Comparison of ENCODE assay signal across 16 cellular contexts in the genomic region with DNA sequence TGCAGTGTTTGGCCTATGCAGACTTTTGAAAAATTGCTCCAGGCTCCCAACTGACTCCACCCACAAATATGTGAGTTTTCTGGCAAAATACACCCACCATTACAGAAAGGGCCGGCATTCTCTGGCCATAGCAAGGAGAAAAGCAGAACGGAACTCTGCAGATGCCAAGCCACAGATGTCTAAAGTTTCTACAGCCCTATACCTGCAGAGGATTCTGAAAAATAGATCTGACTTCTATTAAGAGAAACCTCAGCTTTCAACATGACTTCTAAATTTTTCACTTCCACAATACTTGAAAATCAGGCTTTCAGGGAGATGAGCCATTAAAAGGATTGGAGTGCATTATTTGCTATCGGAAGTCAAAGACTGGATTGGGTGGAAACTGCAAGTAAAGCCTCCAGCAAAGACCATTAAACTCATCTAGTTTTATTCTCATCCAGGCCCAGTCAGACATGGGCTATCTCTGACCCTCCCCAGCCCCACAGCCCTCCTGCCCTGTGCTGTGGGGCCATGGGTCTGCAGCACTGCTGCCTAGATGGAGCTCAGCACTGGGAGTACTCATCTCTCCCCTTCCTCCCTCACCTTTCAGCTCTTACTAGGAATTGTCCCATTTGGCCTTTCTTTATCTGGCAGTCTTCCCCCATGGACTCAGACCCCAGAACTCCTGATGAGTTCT.
A peak's percentile ranks its signal among the peaks of the same experiment; 100 is the strongest.
DNase-seq lines count a peak whose midpoint lies in the region; ATAC-seq and TF ChIP-seq lines count a peak whose summit lies in the region.
"Had no signal": no experiment of that assay in that cellular context is flagged by ENCODE, and none has a peak within 500 bp of the region (broad histone marks: within the 10 kb centered on the region; RNA-seq: fewer than 3 reads in every experiment).

No MANE protein-coding gene starts in this region.

- peaks cover 0 to 48% (median 27%) of the 10 kb centered on the region in 4 donors for H3K4me1 ChIP-seq in tibial artery
- H3K4me1 ChIP-seq: body of pancreas, neural progenitor cell had no signal

- intact Hi-C loops in tibial artery (cut with DNase I; ENCODE audit: low total_unique reads) = no loop called here

- no peak for TF ChIP-seq CTCF in tibial artery (IDR thresholded peaks at IDR 0.05)

- no peak for DNase-seq in tibial artery
- DNase-seq in AG08395 (ENCODE audit: low spot score) = no peak
- DNase-seq in activated T-cell treated with anti-CD3 and anti-CD28 coated beads, Interleukin-2, amount 50 U/mL, for 48 hours = no peak
- DNase-seq: activated CD4-positive, alpha-beta T cell treated with anti-CD3 and anti-CD28 coated beads, Interleukin-2, amount 50 U/mL, for 48 hours; activated effector memory CD4-positive, alpha-beta T cell treated with anti-CD3 and anti-CD28 coated beads, Interleukin-2, amount 50 U/mL, for 16 hours; body of pancreas; NCI-H1436 treated with DMSO at 0.1 percent for 48 hours; NCI-H526 treated with DMSO at 0.1 percent for 48 hours had no signal

- ATAC-seq in GM19023 (IDR thresholded peaks at IDR 0.05; ENCODE audit: unreplicated experiment) (peak; percentile 61), GM21529 (IDR thresholded peaks at IDR 0.05; ENCODE audit: unreplicated experiment) (peak; percentile 90), HG03108 (IDR thresholded peaks at IDR 0.05; ENCODE audit: unreplicated experiment) (peak; percentile 91), GM21423 (IDR thresholded peaks at IDR 0.05; ENCODE audit: unreplicated experiment) (no peak)
- ATAC-seq: body of pancreas, K562, sciatic nerve had no signal

- H3K27me3 ChIP-seq in tibial artery = no peaks in the 10 kb centered on the region
- H3K27me3 ChIP-seq: body of pancreas, neural progenitor cell had no signal

- H3K4me3 ChIP-seq in tibial artery = no peak overlapping the region
- H3K4me3 ChIP-seq: body of pancreas, K562, neural progenitor cell had no signal

- H3K27ac ChIP-seq in tibial artery = peak overlapping the region; percentile 76
- H3K27ac ChIP-seq: body of pancreas, C4-2B, neural progenitor cell had no signal

- H3K36me3 ChIP-seq in tibial artery = no peaks in the 10 kb centered on the region
- H3K36me3 ChIP-seq: neural progenitor cell had no signal

- H3K9me3 ChIP-seq in tibial artery = no peaks in the 10 kb centered on the region
- H3K9me3 ChIP-seq: body of pancreas had no signal
